ENCODE assay signal across 8 cellular contexts in genomic region chr12:31672521-31672920, GRCh38.
"Had no signal": no experiment of that assay in that cellular context is flagged by ENCODE, and none has a peak within 500 bp of the region (broad histone marks: within the 10 kb centered on the region; RNA-seq: fewer than 3 reads in every experiment).

No MANE protein-coding gene starts in this region.

- H3K4me3 Mint-ChIP-seq: GM23338, HFFc6, IgD-negative memory B cell had no signal

- FAIRE-seq: HepG2 had no signal

- H3K27ac Mint-ChIP-seq: HFFc6, IgD-negative memory B cell had no signal

- H3K27ac ChIP-seq: HL-60 had no signal

- H3K4me1 Mint-ChIP-seq: IgD-negative memory B cell had no signal

- H3K36me3 ChIP-seq: HAP-1 had no signal

- DNase-seq: H7, HFFc6, KBM-7 had no signal

- H3K27me3 Mint-ChIP-seq: IgD-negative memory B cell had no signal

- H3K4me1 ChIP-seq: HAP-1 had no signal

- H3K4me3 ChIP-seq: GM23338, HAP-1 had no signal
